Comparison of ENCODE assay signal across 28 cellular contexts in genomic region chr11:85705805-85706204, GRCh38. TPM values are rescaled to one million over a fixed set of nuclear protein-coding genes. Genes with fewer than 3 reads are reported as not detected.
DNase-seq lines count a peak whose midpoint lies in the region; ATAC-seq, FAIRE-seq and TF ChIP-seq lines count a peak whose summit lies in the region.
"Had no signal": no experiment of that assay in that cellular context is flagged by ENCODE, and none has a peak within 500 bp of the region (broad histone marks: within the 10 kb centered on the region; RNA-seq: fewer than 3 reads in every experiment).

No MANE protein-coding gene starts in this region.

- no peaks in the 10 kb centered on the region for H3K4me1 ChIP-seq in skeletal muscle tissue (ENCODE audit: control insufficient read depth in 3 of 3, insufficient read depth in 3 of 3, low read length in 3 of 3)
- no peaks in the 10 kb centered on the region for H3K4me1 ChIP-seq in upper lobe of right lung
- H3K4me1 ChIP-seq: neural progenitor cell, suprapubic skin, uterus had no signal

- H3K4me3 ChIP-seq in skeletal muscle tissue (ENCODE audit: low read length in 3 of 3) (no peak overlapping the region), upper lobe of right lung (no peak overlapping the region)
- H3K4me3 ChIP-seq: hepatocyte, neural progenitor cell, smooth muscle cell, suprapubic skin, uterus had no signal

- H3K4me3 Mint-ChIP-seq in immature natural killer cell = no peak overlapping the region
- H3K4me3 Mint-ChIP-seq: activated CD4-positive, alpha-beta memory T cell treated with anti-CD3 and anti-CD28 coated beads for 36 hours; activated naive CD8-positive, alpha-beta T cell; activated T-helper 17 cell treated with anti-CD3 and anti-CD28 coated beads, Interleukin-2, amount 50 U/mL, for 72 hours; CD4-positive, CD25-positive, alpha-beta regulatory T cell; neural progenitor cell; WTC11 had no signal

- H3K9me3 Mint-ChIP-seq in immature natural killer cell = no peaks in the 10 kb centered on the region
- H3K9me3 Mint-ChIP-seq: activated CD4-positive, alpha-beta memory T cell treated with anti-CD3 and anti-CD28 coated beads for 36 hours; activated T-helper 17 cell treated with anti-CD3 and anti-CD28 coated beads, Interleukin-2, amount 50 U/mL, for 72 hours; neural progenitor cell had no signal

- H3K9me3 ChIP-seq in skeletal muscle tissue (ENCODE audit: control insufficient read depth in 3 of 3, low read length in 3 of 3) (no peaks in the 10 kb centered on the region), upper lobe of right lung (no peaks in the 10 kb centered on the region)
- H3K9me3 ChIP-seq: suprapubic skin, uterus had no signal

- ATAC-seq in SK-N-SH treated with all-trans-retinoic acid at 6 μM for 48 hours (peak; percentile 22; the same call in 2 of the 3 replicates), GM19455 (IDR thresholded peaks at IDR 0.05; ENCODE audit: unreplicated experiment) (no peak), upper lobe of right lung (no peak)
- ATAC-seq: activated T-helper 17 cell treated with anti-CD3 and anti-CD28 coated beads, Interleukin-2, amount 50 U/mL, for 72 hours; WTC11 had no signal

- no peaks in the 10 kb centered on the region for H3K36me3 ChIP-seq in skeletal muscle tissue (ENCODE audit: control insufficient read depth in 3 of 3, insufficient read depth in 3 of 3, low read length in 3 of 3)
- H3K36me3 ChIP-seq in upper lobe of right lung = no peaks in the 10 kb centered on the region
- H3K36me3 ChIP-seq: neural progenitor cell, suprapubic skin, uterus had no signal

- no peak for FAIRE-seq in HTR-8/SVneo (lab: Jason Lieb, UNC)
- FAIRE-seq: frontal cortex had no signal

- intact Hi-C loops in upper lobe of right lung (cut with DNase I) = no loop called here

- H3K4me1 Mint-ChIP-seq in immature natural killer cell = peaks cover under 1 to 2% of the 10 kb centered on the region in 2 donors
- H3K4me1 Mint-ChIP-seq: activated T-helper 17 cell treated with anti-CD3 and anti-CD28 coated beads, Interleukin-2, amount 50 U/mL, for 72 hours; WTC11 had no signal

- DNase-seq in EH (ENCODE audit: low read depth) (peak; percentile 70), immature natural killer cell (no peak), upper lobe of right lung (no peak), HTR-8/SVneo (ENCODE audit: insufficient read length, low spot score) (no peak)
- no peak for DNase-seq in activated effector memory CD4-positive, alpha-beta T cell treated with anti-CD3 and anti-CD28 coated beads, Interleukin-2, amount 50 U/mL, for 16 hours
- DNase-seq: activated CD4-positive, alpha-beta memory T cell treated with anti-CD3 and anti-CD28 coated beads for 36 hours; activated CD8-positive, alpha-beta memory T cell treated with anti-CD3 and anti-CD28 coated beads, Interleukin-2, amount 50 U/mL, for 48 hours; CD4-positive, CD25-positive, alpha-beta regulatory T cell; KG1; NCI-H1436; Right ventricle myocardium superior; stimulated activated CD4-positive, alpha-beta T cell treated with anti-CD3 and anti-CD28 coated beads, Interleukin-2, amount 100 ng/mL, for 24 hours; SW 1271; uterus had no signal

- peak overlapping the region; percentile 14 to 72 (median 37) for H3K27ac Mint-ChIP-seq in immature natural killer cell
- H3K27ac Mint-ChIP-seq: activated CD4-positive, alpha-beta memory T cell treated with anti-CD3 and anti-CD28 coated beads for 36 hours; activated naive CD8-positive, alpha-beta T cell; activated T-helper 17 cell treated with anti-CD3 and anti-CD28 coated beads, Interleukin-2, amount 50 U/mL, for 72 hours; CD4-positive, CD25-positive, alpha-beta regulatory T cell; neural progenitor cell; WTC11 had no signal

- H3K27me3 ChIP-seq in skeletal muscle tissue (ENCODE audit: control insufficient read depth in 3 of 3, insufficient read depth in 3 of 3, low read length in 3 of 3) (no peaks in the 10 kb centered on the region), upper lobe of right lung (no peaks in the 10 kb centered on the region)
- H3K27me3 ChIP-seq: hepatocyte, neural progenitor cell, suprapubic skin, uterus had no signal

- peaks cover 37 to 51% (median 37%) of the 10 kb centered on the region in 3 donors for H3K36me3 Mint-ChIP-seq in immature natural killer cell
- H3K36me3 Mint-ChIP-seq: activated CD4-positive, alpha-beta memory T cell treated with anti-CD3 and anti-CD28 coated beads for 36 hours; CD4-positive, CD25-positive, alpha-beta regulatory T cell; neural progenitor cell; WTC11 had no signal

- TF ChIP-seq CTCF in upper lobe of right lung (IDR thresholded peaks at IDR 0.05) = no peak

- H3K27ac ChIP-seq in skeletal muscle tissue (ENCODE audit: low read depth, low read length) = peak overlapping the region; percentile 49
- H3K27ac ChIP-seq in upper lobe of right lung = no peak overlapping the region
- H3K27ac ChIP-seq: epithelial cell of prostate, hepatocyte, neural progenitor cell, suprapubic skin had no signal

- peaks cover 0 to 3% (median 0%) of the 10 kb centered on the region in 3 donors for H3K27me3 Mint-ChIP-seq in immature natural killer cell (ENCODE audit: low read depth in 3 of 3)
- H3K27me3 Mint-ChIP-seq: activated CD4-positive, alpha-beta memory T cell treated with anti-CD3 and anti-CD28 coated beads for 36 hours; activated naive CD8-positive, alpha-beta T cell; activated T-helper 17 cell treated with anti-CD3 and anti-CD28 coated beads, Interleukin-2, amount 50 U/mL, for 72 hours had no signal

- H3K9ac ChIP-seq in skeletal muscle tissue (ENCODE audit: low read depth in 1 of 3, low read length in 3 of 3) = no peak overlapping the region
- H3K9ac ChIP-seq: neural progenitor cell had no signal

TF ChIP-seq in SK-N-SH treated with all-trans-retinoic acid at 6 μM for 48 hours, 23 proteins besides CTCF, POLR2A, EP300 and RAD21 (continues in another document):
- peak; percentile 62 for TF ChIP-seq ISL1 (CRISPR knock-in tag; IDR thresholded peaks at IDR 0.05)
- no peak for TF ChIP-seq CREB5 (CRISPR knock-in tag; IDR thresholded peaks at IDR 0.05; ENCODE audit: low read depth)
- no peak for TF ChIP-seq CSRNP3 (CRISPR knock-in tag; IDR thresholded peaks at IDR 0.05)
- no peak for TF ChIP-seq PATZ1 (CRISPR knock-in tag; IDR thresholded peaks at IDR 0.05; ENCODE audit: borderline replicate concordance)

RNA-seq across cellular contexts. Expression of gene CCDC89, which starts 19.8 kb away (rescaled TPM):
- not detected for polyA plus RNA-seq in immature natural killer cell
- total RNA-seq in skeletal muscle tissue (1.0 TPM), upper lobe of right lung (1.2 TPM)
- total RNA-seq: activated CD4-positive, alpha-beta memory T cell treated with anti-CD3 and anti-CD28 coated beads for 36 hours; activated T-helper 17 cell treated with anti-CD3 and anti-CD28 coated beads, Interleukin-2, amount 50 U/mL, for 72 hours; CD4-positive, CD25-positive, alpha-beta regulatory T cell; mononuclear cell; NCI-H460; smooth muscle cell; WTC11 had no signal
- polyA plus RNA-seq: CD4-positive, CD25-positive, alpha-beta regulatory T cell; smooth muscle cell had no signal

RNA-seq across cellular contexts. Expression of gene CREBZF, which starts 40.9 kb away (rescaled TPM):
- 10 to 100 TPM in 2 of 3 donors, 1 to 10 TPM in 1; 8.5 to 22.5 (median 11.4) TPM for polyA plus RNA-seq in immature natural killer cell
- total RNA-seq in skeletal muscle tissue (28.7 TPM), upper lobe of right lung (42.8 TPM)

RNA-seq across cellular contexts. Expression of gene TMEM126A, which starts 58.0 kb away (rescaled TPM):
- polyA plus RNA-seq in immature natural killer cell = 10 to 100 TPM; 60.9 to 85.2 (median 62.0) TPM
- total RNA-seq in skeletal muscle tissue = 35.5 TPM
- total RNA-seq in upper lobe of right lung = 26.1 TPM
